ENCODE assay signal across 1 cellular context in the genomic region with DNA sequence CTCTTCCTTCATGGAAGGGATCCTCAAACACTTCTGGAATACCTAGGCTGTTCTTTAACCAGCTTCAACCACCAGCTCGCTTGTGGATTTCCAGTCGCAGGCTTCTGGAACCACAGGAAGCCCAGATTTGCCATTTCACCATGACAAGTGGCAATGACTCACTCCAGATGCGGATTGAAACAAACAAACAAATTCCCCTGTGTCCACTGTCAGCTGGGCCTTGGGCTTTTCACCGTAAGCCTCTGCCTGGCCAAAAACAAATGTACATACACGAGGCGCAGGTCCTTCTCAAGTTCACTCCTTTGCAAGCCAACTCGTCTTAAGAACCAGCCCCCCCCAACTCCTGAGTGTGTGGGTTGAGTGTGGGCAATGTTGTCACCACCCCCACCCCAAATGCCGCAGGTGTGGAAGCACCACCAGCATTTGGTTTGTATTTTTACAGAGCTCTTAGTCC.
TF ChIP-seq lines count a peak whose summit lies in the region.

No MANE protein-coding gene starts in this region.

TF ChIP-seq in liver, 16 proteins besides CTCF, POLR2A, EP300 and RAD21 (continued from another document):
- TF ChIP-seq TAF1 (conservative IDR thresholded peaks at IDR 0.05), result no peak
- no peak for TF ChIP-seq FOXA1 (IDR thresholded peaks at IDR 0.05)
- TF ChIP-seq GABPA (IDR thresholded peaks at IDR 0.05 in 1 of 2, conservative IDR thresholded peaks at IDR 0.05 in 1 of 2), result no peak
- peak; percentile 5 for TF ChIP-seq YY1 (IDR thresholded peaks at IDR 0.05)
- TF ChIP-seq, protein P1, sequence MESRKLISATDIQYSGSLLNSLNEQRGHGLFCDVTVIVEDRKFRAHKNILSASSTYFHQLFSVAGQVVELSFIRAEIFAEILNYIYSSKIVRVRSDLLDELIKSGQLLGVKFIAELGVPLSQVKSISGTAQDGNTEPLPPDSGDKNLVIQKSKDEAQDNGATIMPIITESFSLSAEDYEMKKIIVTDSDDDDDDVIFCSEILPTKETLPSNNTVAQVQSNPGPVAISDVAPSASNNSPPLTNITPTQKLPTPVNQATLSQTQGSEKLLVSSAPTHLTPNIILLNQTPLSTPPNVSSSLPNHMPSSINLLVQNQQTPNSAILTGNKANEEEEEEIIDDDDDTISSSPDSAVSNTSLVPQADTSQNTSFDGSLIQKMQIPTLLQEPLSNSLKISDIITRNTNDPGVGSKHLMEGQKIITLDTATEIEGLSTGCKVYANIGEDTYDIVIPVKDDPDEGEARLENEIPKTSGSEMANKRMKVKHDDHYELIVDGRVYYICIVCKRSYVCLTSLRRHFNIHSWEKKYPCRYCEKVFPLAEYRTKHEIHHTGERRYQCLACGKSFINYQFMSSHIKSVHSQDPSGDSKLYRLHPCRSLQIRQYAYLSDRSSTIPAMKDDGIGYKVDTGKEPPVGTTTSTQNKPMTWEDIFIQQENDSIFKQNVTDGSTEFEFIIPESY (IDR thresholded peaks at IDR 0.05), result no peak
- no peak for TF ChIP-seq FOXA2 (IDR thresholded peaks at IDR 0.05)
- no peak for TF ChIP-seq RXRA (IDR thresholded peaks at IDR 0.05)
- TF ChIP-seq HNF4A (conservative IDR thresholded peaks at IDR 0.05), result no peak
- TF ChIP-seq EGR1 (IDR thresholded peaks at IDR 0.05; ENCODE audit: low read depth in 2 of 2), result no peak
- TF ChIP-seq HNF4G (IDR thresholded peaks at IDR 0.05), result no peak
